Comparison of ENCODE assay signal across 22 cellular contexts in the genomic region with DNA sequence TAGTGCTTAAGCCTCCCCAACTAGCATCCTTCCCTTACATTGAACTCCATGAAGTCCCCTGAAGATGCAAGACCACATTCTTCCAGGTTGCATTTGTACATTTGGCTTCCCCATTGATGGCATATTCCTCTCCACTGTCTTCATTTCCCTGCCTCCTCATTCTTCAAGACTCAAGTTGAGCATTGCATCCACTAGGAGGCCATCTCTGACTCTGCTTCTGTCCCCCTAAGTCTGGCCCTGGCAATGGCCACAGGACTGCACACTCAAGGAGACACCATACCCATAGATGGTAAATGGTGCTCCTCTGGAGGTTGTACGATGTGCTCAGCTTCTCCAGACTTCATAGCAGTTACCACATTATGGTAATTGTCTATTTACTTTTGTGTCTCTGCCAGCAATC.
A peak's percentile ranks its signal among the peaks of the same experiment; 100 is the strongest.
DNase-seq lines count a peak whose midpoint lies in the region; ATAC-seq and TF ChIP-seq lines count a peak whose summit lies in the region.
"Had no signal": no experiment of that assay in that cellular context is flagged by ENCODE, and none has a peak within 500 bp of the region (broad histone marks: within the 10 kb centered on the region; RNA-seq: fewer than 3 reads in every experiment).

No MANE protein-coding gene starts in this region.

- ATAC-seq in WTC11: peak; percentile 88
- ATAC-seq in GM21423 (IDR thresholded peaks at IDR 0.05; ENCODE audit: unreplicated experiment): no peak
- ATAC-seq in GM19035 (IDR thresholded peaks at IDR 0.05; ENCODE audit: unreplicated experiment): no peak
- ATAC-seq: activated CD4-positive, alpha-beta T cell treated with anti-CD3 and anti-CD28 coated beads for 36 hours; activated T-cell treated with anti-CD3 and anti-CD28 coated beads, Interleukin-2, amount 50 U/mL, for 72 hours; heart left ventricle; left ventricle myocardium superior; Right ventricle myocardium inferior had no signal

- H3K27me3 Mint-ChIP-seq in HFFc6 (ENCODE audit: insufficient read depth): peaks cover 2% of the 10 kb centered on the region; the same call in 1 of the 2 replicates
- H3K27me3 Mint-ChIP-seq in WTC11 (ENCODE audit: low read depth): no peaks in the 10 kb centered on the region
- no peaks in the 10 kb centered on the region for H3K27me3 Mint-ChIP-seq in activated naive CD8-positive, alpha-beta T cell treated with anti-CD3 and anti-CD28 coated beads for 36 hours
- H3K27me3 Mint-ChIP-seq: activated CD4-positive, alpha-beta T cell treated with anti-CD3 and anti-CD28 coated beads for 36 hours; CD4-positive, CD25-positive, alpha-beta regulatory T cell had no signal

- POLR2A ChIA-PET in WTC11 (lab: Charles Lee): no interaction called here

- H3K27ac Mint-ChIP-seq in HFFc6: no peak overlapping the region
- peak overlapping the region; percentile 79 for H3K27ac Mint-ChIP-seq in WTC11
- H3K27ac Mint-ChIP-seq in activated naive CD8-positive, alpha-beta T cell treated with anti-CD3 and anti-CD28 coated beads for 36 hours: no peak overlapping the region
- H3K27ac Mint-ChIP-seq: activated CD4-positive, alpha-beta T cell treated with anti-CD3 and anti-CD28 coated beads for 36 hours; activated naive CD4-positive, alpha-beta T cell treated with anti-CD3 and anti-CD28 coated beads for 36 hours; activated T-cell treated with anti-CD3 and anti-CD28 coated beads, Interleukin-2, amount 50 U/mL, for 72 hours; CD4-positive, CD25-positive, alpha-beta regulatory T cell; nephron progenitor cell had no signal

- H3K36me3 Mint-ChIP-seq in HFFc6 (ENCODE audit: low read depth) (no peaks in the 10 kb centered on the region), WTC11 (peaks cover 59% of the 10 kb centered on the region)
- H3K36me3 Mint-ChIP-seq in activated naive CD8-positive, alpha-beta T cell treated with anti-CD3 and anti-CD28 coated beads for 36 hours: no peaks in the 10 kb centered on the region
- H3K36me3 Mint-ChIP-seq: CD4-positive, CD25-positive, alpha-beta regulatory T cell had no signal

- CTCF ChIA-PET in WTC11 (lab: Charles Lee): interaction anchor here (2.8 kb wide), 1 partner anchor 9 kb away, joined by 12 read pairs; no protein-coding TSS in a partner anchor

- H3K9me3 Mint-ChIP-seq in HFFc6 (no peaks in the 10 kb centered on the region), WTC11 (no peaks in the 10 kb centered on the region)
- peaks cover 3% of the 10 kb centered on the region for H3K9me3 Mint-ChIP-seq in activated naive CD8-positive, alpha-beta T cell treated with anti-CD3 and anti-CD28 coated beads for 36 hours
- H3K9me3 Mint-ChIP-seq: activated naive CD4-positive, alpha-beta T cell treated with anti-CD3 and anti-CD28 coated beads for 36 hours; activated T-cell treated with anti-CD3 and anti-CD28 coated beads, Interleukin-2, amount 50 U/mL, for 72 hours; nephron progenitor cell had no signal

- H3K4me1 Mint-ChIP-seq in HFFc6 (ENCODE audit: low read depth): peaks cover 20% of the 10 kb centered on the region
- H3K4me1 Mint-ChIP-seq in WTC11: no peaks in the 10 kb centered on the region
- H3K4me1 Mint-ChIP-seq in activated naive CD8-positive, alpha-beta T cell treated with anti-CD3 and anti-CD28 coated beads for 36 hours: no peaks in the 10 kb centered on the region
- H3K4me1 Mint-ChIP-seq: activated CD4-positive, alpha-beta T cell treated with anti-CD3 and anti-CD28 coated beads for 36 hours; CD4-positive, CD25-positive, alpha-beta regulatory T cell; nephron progenitor cell had no signal

- TF ChIP-seq CTCF in HFFc6 (IDR thresholded peaks at IDR 0.05) (peak; percentile 33; the same call in 1 of the 2 replicates), WTC11 (IDR thresholded peaks at IDR 0.05) (no peak)

- H3K4me3 Mint-ChIP-seq in HFFc6 (no peak overlapping the region), WTC11 (no peak overlapping the region)
- H3K4me3 Mint-ChIP-seq in activated naive CD8-positive, alpha-beta T cell treated with anti-CD3 and anti-CD28 coated beads for 36 hours: no peak overlapping the region
- H3K4me3 Mint-ChIP-seq: activated CD4-positive, alpha-beta T cell treated with anti-CD3 and anti-CD28 coated beads for 36 hours; activated naive CD4-positive, alpha-beta T cell treated with anti-CD3 and anti-CD28 coated beads for 36 hours; activated T-cell treated with anti-CD3 and anti-CD28 coated beads, Interleukin-2, amount 50 U/mL, for 72 hours; nephron progenitor cell had no signal

- DNase-seq in ELF-1 (ENCODE audit: low read depth, low spot score) (peak; percentile 6), HFFc6 (no peak), WTC11 (ENCODE audit: low spot score) (no peak), islet precursor cell (peak; percentile 63)
- DNase-seq in activated naive CD8-positive, alpha-beta T cell treated with anti-CD3 and anti-CD28 coated beads for 36 hours: no peak
- DNase-seq: activated CD4-positive, alpha-beta T cell treated with anti-CD3 and anti-CD28 coated beads for 36 hours; activated naive CD4-positive, alpha-beta T cell treated with anti-CD3 and anti-CD28 coated beads for 36 hours; activated T-cell treated with anti-CD3 and anti-CD28 coated beads, Interleukin-2, amount 50 U/mL, for 72 hours; anterior cingulate cortex; caudate nucleus; CD4-positive, CD25-positive, alpha-beta regulatory T cell; heart left ventricle; IMR-90; left ventricle myocardium superior; NCI-H2171 treated with DMSO at 0.1 percent for 48 hours; NCI-H524 treated with DMSO at 0.1 percent for 48 hours; nephron progenitor cell; posterior cingulate gyrus; sigmoid colon had no signal

TF ChIP-seq in WTC11, 78 proteins besides CTCF, POLR2A, EP300 and RAD21:
- no peak for TF ChIP-seq RELA (CRISPR knock-in tag; IDR thresholded peaks at IDR 0.05; ENCODE audit: borderline replicate concordance)
- no peak for TF ChIP-seq ZNF138 (CRISPR knock-in tag; conservative IDR thresholded peaks at IDR 0.05)
- TF ChIP-seq, protein P1, sequence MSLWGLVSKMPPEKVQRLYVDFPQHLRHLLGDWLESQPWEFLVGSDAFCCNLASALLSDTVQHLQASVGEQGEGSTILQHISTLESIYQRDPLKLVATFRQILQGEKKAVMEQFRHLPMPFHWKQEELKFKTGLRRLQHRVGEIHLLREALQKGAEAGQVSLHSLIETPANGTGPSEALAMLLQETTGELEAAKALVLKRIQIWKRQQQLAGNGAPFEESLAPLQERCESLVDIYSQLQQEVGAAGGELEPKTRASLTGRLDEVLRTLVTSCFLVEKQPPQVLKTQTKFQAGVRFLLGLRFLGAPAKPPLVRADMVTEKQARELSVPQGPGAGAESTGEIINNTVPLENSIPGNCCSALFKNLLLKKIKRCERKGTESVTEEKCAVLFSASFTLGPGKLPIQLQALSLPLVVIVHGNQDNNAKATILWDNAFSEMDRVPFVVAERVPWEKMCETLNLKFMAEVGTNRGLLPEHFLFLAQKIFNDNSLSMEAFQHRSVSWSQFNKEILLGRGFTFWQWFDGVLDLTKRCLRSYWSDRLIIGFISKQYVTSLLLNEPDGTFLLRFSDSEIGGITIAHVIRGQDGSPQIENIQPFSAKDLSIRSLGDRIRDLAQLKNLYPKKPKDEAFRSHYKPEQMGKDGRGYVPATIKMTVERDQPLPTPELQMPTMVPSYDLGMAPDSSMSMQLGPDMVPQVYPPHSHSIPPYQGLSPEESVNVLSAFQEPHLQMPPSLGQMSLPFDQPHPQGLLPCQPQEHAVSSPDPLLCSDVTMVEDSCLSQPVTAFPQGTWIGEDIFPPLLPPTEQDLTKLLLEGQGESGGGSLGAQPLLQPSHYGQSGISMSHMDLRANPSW (CRISPR knock-in tag; conservative IDR thresholded peaks at IDR 0.05; ENCODE audit: low read depth): no peak
- TF ChIP-seq, protein P2, sequence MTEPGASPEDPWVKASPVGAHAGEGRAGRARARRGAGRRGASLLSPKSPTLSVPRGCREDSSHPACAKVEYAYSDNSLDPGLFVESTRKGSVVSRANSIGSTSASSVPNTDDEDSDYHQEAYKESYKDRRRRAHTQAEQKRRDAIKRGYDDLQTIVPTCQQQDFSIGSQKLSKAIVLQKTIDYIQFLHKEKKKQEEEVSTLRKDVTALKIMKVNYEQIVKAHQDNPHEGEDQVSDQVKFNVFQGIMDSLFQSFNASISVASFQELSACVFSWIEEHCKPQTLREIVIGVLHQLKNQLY (CRISPR knock-in tag; IDR thresholded peaks at IDR 0.05): no peak
- TF ChIP-seq NFATC4 (CRISPR knock-in tag; IDR thresholded peaks at IDR 0.05): no peak
- TF ChIP-seq, protein P3, sequence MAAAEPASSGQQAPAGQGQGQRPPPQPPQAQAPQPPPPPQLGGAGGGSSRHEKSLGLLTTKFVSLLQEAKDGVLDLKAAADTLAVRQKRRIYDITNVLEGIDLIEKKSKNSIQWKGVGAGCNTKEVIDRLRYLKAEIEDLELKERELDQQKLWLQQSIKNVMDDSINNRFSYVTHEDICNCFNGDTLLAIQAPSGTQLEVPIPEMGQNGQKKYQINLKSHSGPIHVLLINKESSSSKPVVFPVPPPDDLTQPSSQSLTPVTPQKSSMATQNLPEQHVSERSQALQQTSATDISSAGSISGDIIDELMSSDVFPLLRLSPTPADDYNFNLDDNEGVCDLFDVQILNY (CRISPR knock-in tag; IDR thresholded peaks at IDR 0.05): no peak
- no peak for TF ChIP-seq SMAD4 (CRISPR knock-in tag; IDR thresholded peaks at IDR 0.05)
- no peak for TF ChIP-seq MYBL2 (CRISPR knock-in tag; IDR thresholded peaks at IDR 0.05)
- TF ChIP-seq CBFB (CRISPR knock-in tag; IDR thresholded peaks at IDR 0.05; ENCODE audit: low read depth): no peak
- TF ChIP-seq, protein P4, sequence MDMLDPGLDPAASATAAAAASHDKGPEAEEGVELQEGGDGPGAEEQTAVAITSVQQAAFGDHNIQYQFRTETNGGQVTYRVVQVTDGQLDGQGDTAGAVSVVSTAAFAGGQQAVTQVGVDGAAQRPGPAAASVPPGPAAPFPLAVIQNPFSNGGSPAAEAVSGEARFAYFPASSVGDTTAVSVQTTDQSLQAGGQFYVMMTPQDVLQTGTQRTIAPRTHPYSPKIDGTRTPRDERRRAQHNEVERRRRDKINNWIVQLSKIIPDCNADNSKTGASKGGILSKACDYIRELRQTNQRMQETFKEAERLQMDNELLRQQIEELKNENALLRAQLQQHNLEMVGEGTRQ (CRISPR knock-in tag; IDR thresholded peaks at IDR 0.05): no peak
- TF ChIP-seq CREM (CRISPR knock-in tag; IDR thresholded peaks at IDR 0.05): no peak

Comparison
In these comparisons a context has a peak if more than half of its experiments do, and no peak if none do; other contexts are left out.
1. DNase-seq: peak in ELF-1 (single experiment) and islet precursor cell (single experiment); none in HFFc6 (single experiment), WTC11 (single experiment) and activated naive CD8-positive, alpha-beta T cell treated with anti-CD3 and anti-CD28 coated beads for 36 hours (single experiment).